Comparison of ENCODE assay signal across 8 cellular contexts in genomic region chr2:230326453-230327417, GRCh38. TPM values are rescaled to one million over a fixed set of nuclear protein-coding genes. Genes with fewer than 3 reads are reported as not detected.
DNase-seq lines count a peak whose midpoint lies in the region; ATAC-seq and TF ChIP-seq lines count a peak whose summit lies in the region.

TSS of gene SP140L (plus strand) at chr2:230327193. CDS start at chr2:230327270, 77 bp downstream.

- peak within 1 kb of the TSS; percentile 46 for H3K27ac ChIP-seq in stomach smooth muscle (ENCODE audit: low read length)

- peak; percentile 86 to 89 for DNase-seq in NOMO-1 (lab: John Stamatoyannopoulos, UW; ENCODE audit: unreplicated experiment in 2 of 2)
- peak; percentile 44 to 62 (median 56) for DNase-seq in activated CD8-positive, alpha-beta memory T cell treated with anti-CD3 and anti-CD28 coated beads for 48 hours (ENCODE audit: low read depth in 2 of 3, low spot score in 2 of 3)
- DNase-seq in epithelial cell of proximal tubule (ENCODE audit: low read depth): peak; percentile 30
- no peak for DNase-seq in NCI-H526 treated with DMSO at 0.1 percent for 48 hours (lab: John Stamatoyannopoulos, UW)

- no peaks in the 10 kb centered on the region for H3K27me3 ChIP-seq in stomach smooth muscle (ENCODE audit: control insufficient read depth in 1 of 2, insufficient read depth in 2 of 2, low read length in 2 of 2)

- H3K9ac ChIP-seq in stomach smooth muscle (ENCODE audit: low read length in 2 of 2): peak within 1 kb of the TSS; percentile 51 to 53

- H3K4me3 Mint-ChIP-seq in nephron: peak within 1 kb of the TSS; percentile 12 to 80 (median 59)

- H3K4me3 ChIP-seq in epithelial cell of proximal tubule (ENCODE audit: low read depth, low read length) (peak within 1 kb of the TSS; percentile 61), stomach smooth muscle (ENCODE audit: low read length in 2 of 2) (peak within 1 kb of the TSS; percentile 80 to 82)

- H3K36me3 Mint-ChIP-seq in nephron (ENCODE audit: low read depth): no peaks in the 10 kb centered on the region

- ATAC-seq in GM18499 (IDR thresholded peaks at IDR 0.05; ENCODE audit: insufficient read depth, unreplicated experiment) (peak; percentile 73), HG02840 (IDR thresholded peaks at IDR 0.05; ENCODE audit: low FRiP score, unreplicated experiment) (peak; percentile 84)

- H3K36me3 ChIP-seq in stomach smooth muscle (ENCODE audit: control insufficient read depth in 2 of 2, insufficient read depth in 2 of 2, low read length in 2 of 2): no peaks in the 10 kb centered on the region

- TF ChIP-seq CTCF in epithelial cell of proximal tubule (conservative IDR thresholded peaks at IDR 0.05; ENCODE audit: low read depth, low read length) (no peak), nephron (IDR thresholded peaks at IDR 0.05; ENCODE audit: unreplicated experiment in 3 of 3) (no peak)

- H3K4me1 Mint-ChIP-seq in nephron: peaks cover 17% of the 10 kb centered on the region

- H3K4me1 ChIP-seq in stomach smooth muscle (ENCODE audit: control insufficient read depth, insufficient read depth, low read length): peaks cover 9% of the 10 kb centered on the region

- peaks cover 0 to 10% of the 10 kb centered on the region in 2 donors for H3K9me3 ChIP-seq in stomach smooth muscle (ENCODE audit: control insufficient read depth in 2 of 2, low read length in 2 of 2)

- H3K27ac Mint-ChIP-seq in nephron: peak within 1 kb of the TSS; percentile 61 to 94 (median 84)

- H3K27me3 Mint-ChIP-seq in nephron (ENCODE audit: low read depth): peaks cover 9% of the 10 kb centered on the region

- H3K9me3 Mint-ChIP-seq in nephron: peaks cover 14% of the 10 kb centered on the region

RNA-seq across cellular contexts. Expression of gene SP140L, which starts in this region (rescaled TPM):
- 2.7 and 8.4 TPM in 2 replicates for total RNA-seq in epithelial cell of proximal tubule
